In the genomic region with DNA sequence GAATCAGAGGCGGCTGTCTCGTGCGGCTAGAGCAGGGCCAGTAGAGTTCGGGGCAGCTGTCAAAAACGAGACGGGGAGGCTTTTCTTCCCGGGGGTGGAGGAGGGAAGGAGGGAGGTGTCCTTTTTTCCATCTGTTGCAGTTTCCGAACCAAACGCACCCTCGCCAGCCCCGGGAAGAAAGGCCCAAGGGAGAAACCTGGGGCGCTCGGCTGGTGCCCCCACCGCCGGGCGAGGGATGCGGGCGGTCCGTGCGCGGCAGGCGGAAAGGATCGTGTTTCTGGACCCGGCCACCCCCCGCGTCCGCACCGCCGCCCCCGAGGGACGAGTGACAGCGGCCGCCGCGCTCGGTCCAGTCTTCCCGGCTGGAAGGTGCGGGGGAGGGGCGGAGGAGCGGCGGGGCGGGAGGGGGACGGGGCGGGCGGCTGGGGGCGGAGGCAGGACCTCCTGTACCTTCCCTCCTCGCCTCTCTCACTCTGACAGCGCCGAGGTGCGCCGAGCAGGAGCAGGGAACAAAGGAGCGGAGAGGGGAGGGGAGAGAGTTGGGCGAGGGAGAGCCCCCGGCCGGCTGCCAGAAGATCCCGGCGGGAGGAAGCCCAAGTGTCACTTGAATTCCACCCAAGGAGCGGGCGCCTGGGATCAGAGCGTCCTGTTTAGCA, we compare ENCODE assay signal across 1 cellular context.
TF ChIP-seq lines count a peak whose summit lies in the region.

A gene (plus strand): TSS at position 471 of the 656 bp plus-strand sequence. CDS start 318 bp downstream, outside the sequence.

TF ChIP-seq in HepG2, 621 proteins besides CTCF, POLR2A, EP300 and RAD21 (continued from another document and continues in another):
- TF ChIP-seq MLLT10 (CRISPR knock-in tag; IDR thresholded peaks at IDR 0.05) (no peak), SAP130 (CRISPR knock-in tag; IDR thresholded peaks at IDR 0.05; ENCODE audit: low read depth) (peak; percentile 75), POLR2AphosphoS5 (IDR thresholded peaks at IDR 0.05; ENCODE audit: low read depth, low read length) (peak; percentile 84), ZNF138 (CRISPR knock-in tag; IDR thresholded peaks at IDR 0.05; ENCODE audit: low read depth) (no peak), SOX6 (IDR thresholded peaks at IDR 0.05) (no peak), SOX6 (CRISPR knock-in tag; IDR thresholded peaks at IDR 0.05) (peak; percentile 18; the same call in 1 of the 2 replicates), ZZZ3 (CRISPR knock-in tag; IDR thresholded peaks at IDR 0.05; ENCODE audit: borderline replicate concordance) (no peak), ZNF501 (CRISPR knock-in tag; IDR thresholded peaks at IDR 0.05) (0 out of 2 replicates have a peak, but pooled peaks have one; percentile 49), ZNF350 (CRISPR knock-in tag; IDR thresholded peaks at IDR 0.05; ENCODE audit: borderline replicate concordance, low read depth) (0 out of 2 replicates have a peak, but pooled peaks have one; percentile 38), TOPORS (CRISPR knock-in tag; IDR thresholded peaks at IDR 0.05) (no peak), NCOA1 (CRISPR knock-in tag; IDR thresholded peaks at IDR 0.05) (no peak), CBX5 (CRISPR knock-in tag; IDR thresholded peaks at IDR 0.05; ENCODE audit: borderline replicate concordance) (no peak), ZNF557 (CRISPR knock-in tag; IDR thresholded peaks at IDR 0.05) (no peak), FOSL2 (CRISPR knock-in tag; IDR thresholded peaks at IDR 0.05) (0 out of 2 replicates have a peak, but pooled peaks have one; percentile 10), TBX2 (CRISPR knock-in tag; IDR thresholded peaks at IDR 0.05; ENCODE audit: borderline replicate concordance) (peak; percentile 7; the same call in 1 of the 2 replicates), BCL6 (CRISPR knock-in tag; IDR thresholded peaks at IDR 0.05) (0 out of 2 replicates have a peak, but pooled peaks have one; percentile 10), ZNF724P (CRISPR knock-in tag; IDR thresholded peaks at IDR 0.05; ENCODE audit: borderline replicate concordance) (0 out of 2 replicates have a peak, but pooled peaks have one; percentile 9), EEA1 (CRISPR knock-in tag; IDR thresholded peaks at IDR 0.05; ENCODE audit: borderline replicate concordance) (0 out of 2 replicates have a peak, but pooled peaks have one; percentile 59), PHF8 (CRISPR knock-in tag; IDR thresholded peaks at IDR 0.05) (peak; percentile 49; the same call in 1 of the 2 replicates), HNF4G (IDR thresholded peaks at IDR 0.05; ENCODE audit: borderline replicate concordance, low read depth, low read length) (no peak), HNF4G (CRISPR knock-in tag; IDR thresholded peaks at IDR 0.05; ENCODE audit: borderline replicate concordance, low read depth) (no peak), ZNF605 (CRISPR knock-in tag; IDR thresholded peaks at IDR 0.05) (peak; percentile 1; the same call in 1 of the 2 replicates), PCBP1 (IDR thresholded peaks at IDR 0.05; ENCODE audit: borderline replicate concordance, low read depth, low read length) (peak; percentile 86; the same call in 1 of the 2 replicates), TBX3 (IDR thresholded peaks at IDR 0.05; ENCODE audit: borderline replicate concordance) (no peak), ZNF441 (CRISPR knock-in tag; IDR thresholded peaks at IDR 0.05; ENCODE audit: borderline replicate concordance) (no peak; the same call in 1 of the 2 replicates), ZNF431 (CRISPR knock-in tag; IDR thresholded peaks at IDR 0.05; ENCODE audit: borderline replicate concordance, low read depth) (0 out of 2 replicates have a peak, but pooled peaks have one; percentile 39), NFE2L2 (IDR thresholded peaks at IDR 0.05; ENCODE audit: low read length) (no peak), ZNF615 (CRISPR knock-in tag; IDR thresholded peaks at IDR 0.05; ENCODE audit: borderline replicate concordance) (no peak), FOXJ3 (CRISPR knock-in tag; IDR thresholded peaks at IDR 0.05; ENCODE audit: borderline replicate concordance) (no peak), PHF21A (CRISPR knock-in tag; IDR thresholded peaks at IDR 0.05) (no peak), GATAD2A (CRISPR knock-in tag; IDR thresholded peaks at IDR 0.05) (no peak), CHD2 (IDR thresholded peaks at IDR 0.05; ENCODE audit: low read depth, low read length) (0 out of 2 replicates have a peak, but pooled peaks have one; percentile 3), ZNF746 (CRISPR knock-in tag; IDR thresholded peaks at IDR 0.05) (peak; percentile 15; the same call in 1 of the 2 replicates), ZNF143 (CRISPR knock-in tag; IDR thresholded peaks at IDR 0.05) (no peak), ZNF562 (CRISPR knock-in tag; IDR thresholded peaks at IDR 0.05; ENCODE audit: borderline replicate concordance) (no peak), ZNF235 (CRISPR knock-in tag; IDR thresholded peaks at IDR 0.05; ENCODE audit: borderline replicate concordance) (no peak), RFX1 (IDR thresholded peaks at IDR 0.05) (no peak), KLF15 (CRISPR knock-in tag; IDR thresholded peaks at IDR 0.05; ENCODE audit: borderline replicate concordance) (no peak)
- TF ChIP-seq, protein P1, sequence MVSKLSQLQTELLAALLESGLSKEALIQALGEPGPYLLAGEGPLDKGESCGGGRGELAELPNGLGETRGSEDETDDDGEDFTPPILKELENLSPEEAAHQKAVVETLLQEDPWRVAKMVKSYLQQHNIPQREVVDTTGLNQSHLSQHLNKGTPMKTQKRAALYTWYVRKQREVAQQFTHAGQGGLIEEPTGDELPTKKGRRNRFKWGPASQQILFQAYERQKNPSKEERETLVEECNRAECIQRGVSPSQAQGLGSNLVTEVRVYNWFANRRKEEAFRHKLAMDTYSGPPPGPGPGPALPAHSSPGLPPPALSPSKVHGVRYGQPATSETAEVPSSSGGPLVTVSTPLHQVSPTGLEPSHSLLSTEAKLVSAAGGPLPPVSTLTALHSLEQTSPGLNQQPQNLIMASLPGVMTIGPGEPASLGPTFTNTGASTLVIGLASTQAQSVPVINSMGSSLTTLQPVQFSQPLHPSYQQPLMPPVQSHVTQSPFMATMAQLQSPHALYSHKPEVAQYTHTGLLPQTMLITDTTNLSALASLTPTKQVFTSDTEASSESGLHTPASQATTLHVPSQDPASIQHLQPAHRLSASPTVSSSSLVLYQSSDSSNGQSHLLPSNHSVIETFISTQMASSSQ (IDR thresholded peaks at IDR 0.05; ENCODE audit: low read depth) = no peak
- TF ChIP-seq, protein P1 (CRISPR knock-in tag; IDR thresholded peaks at IDR 0.05; ENCODE audit: borderline replicate concordance) = no peak
- TF ChIP-seq, protein P2, sequence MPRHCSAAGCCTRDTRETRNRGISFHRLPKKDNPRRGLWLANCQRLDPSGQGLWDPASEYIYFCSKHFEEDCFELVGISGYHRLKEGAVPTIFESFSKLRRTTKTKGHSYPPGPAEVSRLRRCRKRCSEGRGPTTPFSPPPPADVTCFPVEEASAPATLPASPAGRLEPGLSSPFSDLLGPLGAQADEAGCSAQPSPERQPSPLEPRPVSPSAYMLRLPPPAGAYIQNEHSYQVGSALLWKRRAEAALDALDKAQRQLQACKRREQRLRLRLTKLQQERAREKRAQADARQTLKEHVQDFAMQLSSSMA (CRISPR knock-in tag; IDR thresholded peaks at IDR 0.05) = no peak
- TF ChIP-seq, protein P3, sequence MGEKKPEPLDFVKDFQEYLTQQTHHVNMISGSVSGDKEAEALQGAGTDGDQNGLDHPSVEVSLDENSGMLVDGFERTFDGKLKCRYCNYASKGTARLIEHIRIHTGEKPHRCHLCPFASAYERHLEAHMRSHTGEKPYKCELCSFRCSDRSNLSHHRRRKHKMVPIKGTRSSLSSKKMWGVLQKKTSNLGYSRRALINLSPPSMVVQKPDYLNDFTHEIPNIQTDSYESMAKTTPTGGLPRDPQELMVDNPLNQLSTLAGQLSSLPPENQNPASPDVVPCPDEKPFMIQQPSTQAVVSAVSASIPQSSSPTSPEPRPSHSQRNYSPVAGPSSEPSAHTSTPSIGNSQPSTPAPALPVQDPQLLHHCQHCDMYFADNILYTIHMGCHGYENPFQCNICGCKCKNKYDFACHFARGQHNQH (CRISPR knock-in tag; IDR thresholded peaks at IDR 0.05) = peak; percentile 35; the same call in 1 of the 2 replicates
- TF ChIP-seq, protein P4, sequence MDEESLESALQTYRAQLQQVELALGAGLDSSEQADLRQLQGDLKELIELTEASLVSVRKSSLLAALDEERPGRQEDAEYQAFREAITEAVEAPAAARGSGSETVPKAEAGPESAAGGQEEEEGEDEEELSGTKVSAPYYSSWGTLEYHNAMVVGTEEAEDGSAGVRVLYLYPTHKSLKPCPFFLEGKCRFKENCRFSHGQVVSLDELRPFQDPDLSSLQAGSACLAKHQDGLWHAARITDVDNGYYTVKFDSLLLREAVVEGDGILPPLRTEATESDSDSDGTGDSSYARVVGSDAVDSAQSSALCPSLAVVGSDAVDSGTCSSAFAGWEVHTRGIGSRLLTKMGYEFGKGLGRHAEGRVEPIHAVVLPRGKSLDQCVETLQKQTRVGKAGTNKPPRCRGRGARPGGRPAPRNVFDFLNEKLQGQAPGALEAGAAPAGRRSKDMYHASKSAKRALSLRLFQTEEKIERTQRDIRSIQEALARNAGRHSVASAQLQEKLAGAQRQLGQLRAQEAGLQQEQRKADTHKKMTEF (CRISPR knock-in tag; IDR thresholded peaks at IDR 0.05) = peak; percentile 41; the same call in 1 of the 2 replicates
- TF ChIP-seq, protein P5, sequence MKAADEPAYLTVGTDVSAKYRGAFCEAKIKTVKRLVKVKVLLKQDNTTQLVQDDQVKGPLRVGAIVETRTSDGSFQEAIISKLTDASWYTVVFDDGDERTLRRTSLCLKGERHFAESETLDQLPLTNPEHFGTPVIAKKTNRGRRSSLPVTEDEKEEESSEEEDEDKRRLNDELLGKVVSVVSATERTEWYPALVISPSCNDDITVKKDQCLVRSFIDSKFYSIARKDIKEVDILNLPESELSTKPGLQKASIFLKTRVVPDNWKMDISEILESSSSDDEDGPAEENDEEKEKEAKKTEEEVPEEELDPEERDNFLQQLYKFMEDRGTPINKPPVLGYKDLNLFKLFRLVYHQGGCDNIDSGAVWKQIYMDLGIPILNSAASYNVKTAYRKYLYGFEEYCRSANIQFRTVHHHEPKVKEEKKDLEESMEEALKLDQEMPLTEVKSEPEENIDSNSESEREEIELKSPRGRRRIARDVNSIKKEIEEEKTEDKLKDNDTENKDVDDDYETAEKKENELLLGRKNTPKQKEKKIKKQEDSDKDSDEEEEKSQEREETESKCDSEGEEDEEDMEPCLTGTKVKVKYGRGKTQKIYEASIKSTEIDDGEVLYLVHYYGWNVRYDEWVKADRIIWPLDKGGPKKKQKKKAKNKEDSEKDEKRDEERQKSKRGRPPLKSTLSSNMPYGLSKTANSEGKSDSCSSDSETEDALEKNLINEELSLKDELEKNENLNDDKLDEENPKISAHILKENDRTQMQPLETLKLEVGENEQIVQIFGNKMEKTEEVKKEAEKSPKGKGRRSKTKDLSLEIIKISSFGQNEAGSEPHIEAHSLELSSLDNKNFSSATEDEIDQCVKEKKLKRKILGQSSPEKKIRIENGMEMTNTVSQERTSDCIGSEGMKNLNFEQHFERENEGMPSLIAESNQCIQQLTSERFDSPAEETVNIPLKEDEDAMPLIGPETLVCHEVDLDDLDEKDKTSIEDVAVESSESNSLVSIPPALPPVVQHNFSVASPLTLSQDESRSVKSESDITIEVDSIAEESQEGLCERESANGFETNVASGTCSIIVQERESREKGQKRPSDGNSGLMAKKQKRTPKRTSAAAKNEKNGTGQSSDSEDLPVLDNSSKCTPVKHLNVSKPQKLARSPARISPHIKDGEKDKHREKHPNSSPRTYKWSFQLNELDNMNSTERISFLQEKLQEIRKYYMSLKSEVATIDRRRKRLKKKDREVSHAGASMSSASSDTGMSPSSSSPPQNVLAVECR (CRISPR knock-in tag; IDR thresholded peaks at IDR 0.05; ENCODE audit: borderline replicate concordance) = peak; percentile 79; the same call in 1 of the 2 replicates
- TF ChIP-seq, protein P6, sequence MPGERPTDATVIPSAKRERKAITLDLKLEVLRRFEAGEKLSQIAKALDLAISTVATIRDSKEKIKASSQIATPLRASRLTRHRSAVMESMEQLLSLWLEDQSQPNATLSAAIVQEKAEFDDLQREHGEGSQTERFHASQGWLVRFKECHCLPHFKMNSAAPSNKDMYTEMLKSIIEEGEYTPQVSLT (CRISPR knock-in tag; IDR thresholded peaks at IDR 0.05; ENCODE audit: borderline replicate concordance, low read depth) = no peak
- TF ChIP-seq, protein P7, sequence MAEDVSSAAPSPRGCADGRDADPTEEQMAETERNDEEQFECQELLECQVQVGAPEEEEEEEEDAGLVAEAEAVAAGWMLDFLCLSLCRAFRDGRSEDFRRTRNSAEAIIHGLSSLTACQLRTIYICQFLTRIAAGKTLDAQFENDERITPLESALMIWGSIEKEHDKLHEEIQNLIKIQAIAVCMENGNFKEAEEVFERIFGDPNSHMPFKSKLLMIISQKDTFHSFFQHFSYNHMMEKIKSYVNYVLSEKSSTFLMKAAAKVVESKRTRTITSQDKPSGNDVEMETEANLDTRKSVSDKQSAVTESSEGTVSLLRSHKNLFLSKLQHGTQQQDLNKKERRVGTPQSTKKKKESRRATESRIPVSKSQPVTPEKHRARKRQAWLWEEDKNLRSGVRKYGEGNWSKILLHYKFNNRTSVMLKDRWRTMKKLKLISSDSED (CRISPR knock-in tag; IDR thresholded peaks at IDR 0.05) = no peak
- TF ChIP-seq, protein P8, sequence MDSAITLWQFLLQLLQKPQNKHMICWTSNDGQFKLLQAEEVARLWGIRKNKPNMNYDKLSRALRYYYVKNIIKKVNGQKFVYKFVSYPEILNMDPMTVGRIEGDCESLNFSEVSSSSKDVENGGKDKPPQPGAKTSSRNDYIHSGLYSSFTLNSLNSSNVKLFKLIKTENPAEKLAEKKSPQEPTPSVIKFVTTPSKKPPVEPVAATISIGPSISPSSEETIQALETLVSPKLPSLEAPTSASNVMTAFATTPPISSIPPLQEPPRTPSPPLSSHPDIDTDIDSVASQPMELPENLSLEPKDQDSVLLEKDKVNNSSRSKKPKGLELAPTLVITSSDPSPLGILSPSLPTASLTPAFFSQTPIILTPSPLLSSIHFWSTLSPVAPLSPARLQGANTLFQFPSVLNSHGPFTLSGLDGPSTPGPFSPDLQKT (CRISPR knock-in tag; IDR thresholded peaks at IDR 0.05; ENCODE audit: borderline replicate concordance) = no peak
- TF ChIP-seq, protein P9, sequence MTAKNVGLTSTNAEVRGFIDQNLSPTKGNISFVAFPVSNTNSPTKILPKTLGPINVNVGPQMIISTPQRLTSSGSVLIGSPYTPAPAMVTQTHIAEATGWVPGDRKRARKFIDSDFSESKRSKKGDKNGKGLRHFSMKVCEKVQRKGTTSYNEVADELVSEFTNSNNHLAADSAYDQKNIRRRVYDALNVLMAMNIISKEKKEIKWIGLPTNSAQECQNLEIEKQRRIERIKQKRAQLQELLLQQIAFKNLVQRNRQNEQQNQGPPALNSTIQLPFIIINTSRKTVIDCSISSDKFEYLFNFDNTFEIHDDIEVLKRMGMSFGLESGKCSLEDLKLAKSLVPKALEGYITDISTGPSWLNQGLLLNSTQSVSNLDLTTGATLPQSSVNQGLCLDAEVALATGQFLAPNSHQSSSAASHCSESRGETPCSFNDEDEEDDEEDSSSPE (CRISPR knock-in tag; IDR thresholded peaks at IDR 0.05) = no peak
